11 cellular contexts compared by ENCODE assay signal in genomic region chr4:176339936-176340761, GRCh38. TPM values are rescaled to one million over a fixed set of nuclear protein-coding genes. Genes with fewer than 3 reads are reported as not detected.
A peak's percentile ranks its signal among the peaks of the same experiment; 100 is the strongest.
DNase-seq lines count a peak whose midpoint lies in the region; ATAC-seq and TF ChIP-seq lines count a peak whose summit lies in the region.
"Had no signal": no experiment of that assay in that cellular context is flagged by ENCODE, and none has a peak within 500 bp of the region (broad histone marks: within the 10 kb centered on the region; RNA-seq: fewer than 3 reads in every experiment).

No MANE protein-coding gene starts in this region.

- in situ Hi-C loops in Caki2 (cut with HindIII; ENCODE audit: low pct_unique_long_range_greater_than_20kb, low sequenced_read_pairs), result loop anchor here (25.0 kb wide), 2 partner anchors 328 to 428 kb away; no protein-coding TSS in a partner anchor

- H3K4me3 ChIP-seq in coronary artery, result peak overlapping the region; percentile 23
- H3K4me3 ChIP-seq: upper lobe of right lung had no signal

- ATAC-seq in GM18909 (IDR thresholded peaks at IDR 0.05; ENCODE audit: poor library complexity, unreplicated experiment), result no peak

- no peak overlapping the region for H3K27ac ChIP-seq in coronary artery
- H3K27ac ChIP-seq: upper lobe of right lung had no signal

- DNase-seq in Caki2 (ENCODE audit: low read depth) (peak; percentile 59), M059J (ENCODE audit: low read depth) (peak; percentile 12), coronary artery (ENCODE audit: low spot score) (no peak), left kidney (ENCODE audit: low read depth, low spot score) (peak; percentile 12), anterior cingulate cortex (lab: John Stamatoyannopoulos, UW) (no peak), AG08396 (ENCODE audit: low spot score) (no peak)
- DNase-seq in activated CD4-positive, CD25-positive, alpha-beta regulatory T cell treated with anti-CD3 and anti-CD28 coated beads, Interleukin-2, amount 50 U/mL, for 72 hours, result no peak
- DNase-seq: DMS153; stimulated activated CD4-positive, alpha-beta T cell treated with anti-CD3 and anti-CD28 coated beads, Interleukin-2, amount 100 ng/mL, for 24 hours; upper lobe of right lung had no signal

- no peak for TF ChIP-seq CTCF in coronary artery (IDR thresholded peaks at IDR 0.05)

RNA-seq across cellular contexts. Expression of gene SPCS3, which starts 20.4 kb away (rescaled TPM):
- 50.7 and 64.6 TPM in 2 replicates for total RNA-seq in Caki2 (2014; rRNA removed; shearing (Covaris generic); ENCODE audit: low replicate concordance)
- total RNA-seq in M059J (2014; rRNA removed; shearing (Covaris generic)), result 55.2 and 67.2 TPM in 2 replicates

Comparison
In these comparisons a context has a peak if more than half of its experiments do, and no peak if none do; other contexts are left out.
1. DNase-seq: peak in Caki2 (single experiment), M059J (single experiment) and left kidney (single experiment); none in coronary artery (single experiment), anterior cingulate cortex (0 of 58), activated CD4-positive, CD25-positive, alpha-beta regulatory T cell treated with anti-CD3 and anti-CD28 coated beads, Interleukin-2, amount 50 U/mL, for 72 hours (single experiment) and AG08396 (single experiment).